In genomic region chr20:2421247-2421646, GRCh38 we compare ENCODE assay signal across 15 cellular contexts. TPM values are rescaled to one million over a fixed set of nuclear protein-coding genes. Genes with fewer than 3 reads are reported as not detected.
DNase-seq lines count a peak whose midpoint lies in the region; ATAC-seq and TF ChIP-seq lines count a peak whose summit lies in the region.
"Had no signal": no experiment of that assay in that cellular context is flagged by ENCODE, and none has a peak within 500 bp of the region (broad histone marks: within the 10 kb centered on the region; RNA-seq: fewer than 3 reads in every experiment).

No MANE protein-coding gene starts in this region.

- no peak overlapping the region for H3K4me3 Mint-ChIP-seq in chondrocyte (ENCODE audit: unreplicated experiment)
- H3K4me3 Mint-ChIP-seq in progenitor cell of endocrine pancreas (ENCODE audit: low read depth) = no peak overlapping the region

- H3K27me3 ChIP-seq in right cardiac atrium (ENCODE audit: control insufficient read depth, insufficient read depth) = no peaks in the 10 kb centered on the region

- H3K4me1 ChIP-seq in right cardiac atrium (ENCODE audit: control insufficient read depth, insufficient read depth, low read length) = no peaks in the 10 kb centered on the region
- H3K4me1 ChIP-seq: spleen had no signal

- no peak overlapping the region for H3K4me3 ChIP-seq in right cardiac atrium (ENCODE audit: low read length)
- H3K4me3 ChIP-seq: spleen had no signal

- ATAC-seq in HG03095 (IDR thresholded peaks at IDR 0.05; ENCODE audit: unreplicated experiment) = no peak
- ATAC-seq in right cardiac atrium = no peak
- ATAC-seq: Right ventricle myocardium inferior had no signal

- H3K4me1 Mint-ChIP-seq in chondrocyte (ENCODE audit: low read depth) (no peaks in the 10 kb centered on the region), progenitor cell of endocrine pancreas (ENCODE audit: low read depth) (no peaks in the 10 kb centered on the region)

- intact Hi-C loops in right cardiac atrium (cut with DNase I) = no loop called here

- peaks cover 19% of the 10 kb centered on the region for H3K27me3 Mint-ChIP-seq in chondrocyte (ENCODE audit: low read depth)
- peaks cover 17% of the 10 kb centered on the region for H3K27me3 Mint-ChIP-seq in progenitor cell of endocrine pancreas

- no peak overlapping the region for H3K27ac ChIP-seq in right cardiac atrium (ENCODE audit: low read length)
- H3K27ac ChIP-seq: spleen had no signal

- H3K9me3 Mint-ChIP-seq in chondrocyte (ENCODE audit: low read depth) = peaks cover 10% of the 10 kb centered on the region
- peaks cover 3% of the 10 kb centered on the region for H3K9me3 Mint-ChIP-seq in progenitor cell of endocrine pancreas (ENCODE audit: low read depth)

- DNase-seq in NCI-H2107 treated with DMSO at 0.1 percent for 48 hours (lab: John Stamatoyannopoulos, UW; ENCODE audit: unreplicated experiment) (peak; percentile 1), NCI-H2107 (lab: John Stamatoyannopoulos, UW) (no peak), NCI-H2171 treated with DMSO at 0.1 percent for 48 hours (lab: John Stamatoyannopoulos, UW) (peak; percentile 76), chondrocyte (ENCODE audit: low spot score) (no peak), progenitor cell of endocrine pancreas (ENCODE audit: low spot score, unreplicated experiment) (no peak), A172 (ENCODE audit: low spot score) (no peak), right cardiac atrium (no peak)
- DNase-seq: AML-193, amniotic stem cell, NCI-H1436 treated with DMSO at 0.1 percent for 48 hours, spleen, trophoblast cell had no signal

- TF ChIP-seq CTCF in chondrocyte (IDR thresholded peaks at IDR 0.05) (peak; percentile 56), progenitor cell of endocrine pancreas (IDR thresholded peaks at IDR 0.05; ENCODE audit: unreplicated experiment) (peak; percentile 21)

- H3K9me3 ChIP-seq in right cardiac atrium (ENCODE audit: control insufficient read depth, low read length) = no peaks in the 10 kb centered on the region

- WGBS in right cardiac atrium = 79% methylated on average over 5 of the region's 5 CpGs

- H3K36me3 Mint-ChIP-seq in chondrocyte (ENCODE audit: low read depth) (no peaks in the 10 kb centered on the region), progenitor cell of endocrine pancreas (ENCODE audit: insufficient read depth) (no peaks in the 10 kb centered on the region)

- H3K27ac Mint-ChIP-seq in chondrocyte (ENCODE audit: unreplicated experiment) = no peak overlapping the region
- H3K27ac Mint-ChIP-seq in progenitor cell of endocrine pancreas = no peak overlapping the region

RNA-seq across cellular contexts. Expression of gene TGM6, which starts 40.5 kb away (rescaled TPM):
- total RNA-seq in chondrocyte = not detected in 3 replicates
- total RNA-seq in progenitor cell of endocrine pancreas = not detected in 2 replicates
- not detected in 2 replicates for total RNA-seq in A172 (2014; rRNA removed; shearing (Covaris generic))
- total RNA-seq in right cardiac atrium = not detected
- not detected for polyA plus RNA-seq in right cardiac atrium
- total RNA-seq: myocyte, Right ventricle myocardium inferior, spleen had no signal
- polyA plus RNA-seq: spleen had no signal

RNA-seq across cellular contexts. Expression of gene SNRPB, which starts 49.3 kb away (rescaled TPM):
- 99.8 to 103 TPM (median 103 TPM) in 3 replicates for total RNA-seq in chondrocyte
- total RNA-seq in progenitor cell of endocrine pancreas = 169 and 180 TPM in 2 replicates
- total RNA-seq in A172 (2014; rRNA removed; shearing (Covaris generic)) = 787 and 874 TPM in 2 replicates
- 10 to 100 TPM; 44.6 to 63.2 (median 48.2) TPM for total RNA-seq in right cardiac atrium
- 78.8 TPM for polyA plus RNA-seq in right cardiac atrium

Comparison
In these comparisons a context has a peak if more than half of its experiments do, and no peak if none do; other contexts are left out.
1. DNase-seq: peak in NCI-H2107 treated with DMSO at 0.1 percent for 48 hours (single experiment) and NCI-H2171 treated with DMSO at 0.1 percent for 48 hours (single experiment); none in NCI-H2107 (single experiment), chondrocyte (single experiment), progenitor cell of endocrine pancreas (single experiment), A172 (single experiment) and right cardiac atrium (0 of 3).